31 cellular contexts compared by ENCODE assay signal in genomic region chr15:39016706-39017105, GRCh38.
A peak's percentile ranks its signal among the peaks of the same experiment; 100 is the strongest.
DNase-seq lines count a peak whose midpoint lies in the region; ATAC-seq and TF ChIP-seq lines count a peak whose summit lies in the region.
"Had no signal": no experiment of that assay in that cellular context is flagged by ENCODE, and none has a peak within 500 bp of the region (broad histone marks: within the 10 kb centered on the region; RNA-seq: fewer than 3 reads in every experiment).

No MANE protein-coding gene starts in this region.

- no peaks in the 10 kb centered on the region for H3K9me3 Mint-ChIP-seq in HFFc6
- H3K9me3 Mint-ChIP-seq: activated CD8-positive, alpha-beta T cell treated with anti-CD3 and anti-CD28 coated beads for 36 hours; activated naive CD8-positive, alpha-beta T cell treated with anti-CD3 and anti-CD28 coated beads, Interleukin-2, amount 50 U/mL, for 24 hours had no signal

- no peak overlapping the region for H2AFZ ChIP-seq in SK-N-SH (ENCODE audit: low read depth)
- H2AFZ ChIP-seq: PC-9 had no signal

- TF ChIP-seq RAD21 in SK-N-SH (IDR thresholded peaks at IDR 0.05; ENCODE audit: low read length): no peak

- H3K27ac ChIP-seq in SK-N-SH (ENCODE audit: low read depth in 2 of 2, low read length in 1 of 2): no peak overlapping the region
- H3K27ac ChIP-seq: BLaER1 treated with 17β-estradiol and CSF1 and Interleukin-3, amounts not matched to agents 10 nM and 100 nM; esophagus muscularis mucosa; PC-9; skin epidermis; upper lobe of left lung had no signal

- H3K79me2 ChIP-seq in SK-N-SH (ENCODE audit: insufficient read depth): no peaks in the 10 kb centered on the region

- TF ChIP-seq CTCF in AG10803 (conservative IDR thresholded peaks at IDR 0.05; ENCODE audit: low read length) (no peak), choroid plexus epithelial cell (conservative IDR thresholded peaks at IDR 0.05; ENCODE audit: low read depth, low read length) (no peak), HFFc6 (IDR thresholded peaks at IDR 0.05) (no peak), SK-N-SH (IDR thresholded peaks at IDR 0.05) (no peak)

- no peaks in the 10 kb centered on the region for H4K20me1 ChIP-seq in SK-N-SH (ENCODE audit: insufficient read depth)
- H4K20me1 ChIP-seq: BLaER1 treated with 17β-estradiol and CSF1 and Interleukin-3, amounts not matched to agents 10 nM and 100 nM had no signal

- no peak for TF ChIP-seq EP300 in SK-N-SH (IDR thresholded peaks at IDR 0.05; ENCODE audit: borderline replicate concordance in 1 of 2, low read depth in 1 of 2, low read length in 1 of 2)

- H3F3A ChIP-seq in SK-N-SH (replicated peaks; ENCODE audit: insufficient read depth): no peaks in the 10 kb centered on the region

- 0 out of 2 replicates have a peak, but pooled peaks cover 3% of the 10 kb centered on the region for H3K9me3 ChIP-seq in SK-N-SH
- H3K9me3 ChIP-seq: esophagus muscularis mucosa, HAP-1 had no signal

- no peak overlapping the region for H3K4me3 Mint-ChIP-seq in HFFc6
- H3K4me3 Mint-ChIP-seq: activated CD8-positive, alpha-beta T cell treated with anti-CD3 and anti-CD28 coated beads for 36 hours; activated naive CD8-positive, alpha-beta T cell treated with anti-CD3 and anti-CD28 coated beads, Interleukin-2, amount 50 U/mL, for 24 hours; IgD-negative memory B cell; T-cell had no signal

- no peak overlapping the region for H3K4me2 ChIP-seq in SK-N-SH
- H3K4me2 ChIP-seq: BLaER1 treated with 17β-estradiol and CSF1 and Interleukin-3, amounts not matched to agents 10 nM and 100 nM; PC-9 had no signal

- no peak overlapping the region for H3K27ac Mint-ChIP-seq in HFFc6
- H3K27ac Mint-ChIP-seq: activated CD8-positive, alpha-beta T cell treated with anti-CD3 and anti-CD28 coated beads for 36 hours; activated naive CD8-positive, alpha-beta T cell treated with anti-CD3 and anti-CD28 coated beads, Interleukin-2, amount 50 U/mL, for 24 hours; IgD-negative memory B cell; T-cell had no signal

- ATAC-seq in GM19452 (IDR thresholded peaks at IDR 0.05; ENCODE audit: unreplicated experiment): no peak
- ATAC-seq: activated CD8-positive, alpha-beta T cell treated with anti-CD3 and anti-CD28 coated beads for 36 hours; activated naive CD8-positive, alpha-beta T cell treated with anti-CD3 and anti-CD28 coated beads, Interleukin-2, amount 50 U/mL, for 24 hours; GM12878; T-cell had no signal

- POLR2A ChIA-PET in SK-N-SH (lab: Yijun Ruan, JAX): no interaction called here

- WGBS in SK-N-SH (ENCODE audit: low lambda C conversion rate): 86% methylated on average over 3 of the region's 3 CpGs

- H3K4me3 ChIP-seq in AG10803 (ENCODE audit: low read length) (no peak overlapping the region), choroid plexus epithelial cell (ENCODE audit: low read depth, low read length) (no peak overlapping the region), SK-N-SH (ENCODE audit: low read depth in 2 of 2, low read length in 1 of 2) (no peak overlapping the region)
- H3K4me3 ChIP-seq: BLaER1 treated with 17β-estradiol and CSF1 and Interleukin-3, amounts not matched to agents 10 nM and 100 nM; esophagus muscularis mucosa; GM12878; HAP-1; PC-9; skin epidermis; upper lobe of left lung had no signal

- no peaks in the 10 kb centered on the region for H3K9me2 ChIP-seq in SK-N-SH

- H3K4me1 ChIP-seq in SK-N-SH (ENCODE audit: control insufficient read depth in 1 of 2, insufficient read depth in 2 of 2, low read depth in 1 of 2, low read length in 1 of 2): peaks cover 0 to 3% of the 10 kb centered on the region in 2 experiments; a peak in 2 of 4 replicates
- H3K4me1 ChIP-seq: Caco-2, HAP-1, upper lobe of left lung had no signal

- H3K36me3 Mint-ChIP-seq in HFFc6 (ENCODE audit: low read depth): peaks cover 18% of the 10 kb centered on the region
- H3K36me3 Mint-ChIP-seq: IgD-negative memory B cell, T-cell had no signal

- CTCF ChIA-PET in SK-N-SH (lab: Yijun Ruan, JAX): no interaction called here

- no peaks in the 10 kb centered on the region for H3K36me3 ChIP-seq in SK-N-SH (replicated peaks in 1 of 2; ENCODE audit: control insufficient read depth in 1 of 2, insufficient read depth in 2 of 2, low read length in 1 of 2)
- H3K36me3 ChIP-seq: BLaER1 treated with 17β-estradiol and CSF1 and Interleukin-3, amounts not matched to agents 10 nM and 100 nM; esophagus muscularis mucosa; HAP-1; upper lobe of left lung had no signal

- DNase-seq in AG10803 (ENCODE audit: low read depth) (peak; percentile 59), NCI-H226 (peak; percentile 80), choroid plexus epithelial cell (ENCODE audit: low read depth) (peak; percentile 14), myocyte (ENCODE audit: low read depth) (peak; percentile 31), HFFc6 (no peak), SK-N-SH (no peak), iPS-NIHi7 (ENCODE audit: extremely low spot score) (no peak)
- DNase-seq: activated CD4-positive, alpha-beta T cell treated with anti-CD3 and anti-CD28 coated beads for 1 hour; activated CD8-positive, alpha-beta T cell treated with anti-CD3 and anti-CD28 coated beads for 36 hours; activated gamma-delta T cell treated with Interleukin-2 at 50 U/mL for 16 hours; activated naive CD8-positive, alpha-beta T cell treated with anti-CD3 and anti-CD28 coated beads, Interleukin-2, amount 50 U/mL, for 24 hours; activated T-cell treated with anti-CD3 and anti-CD28 coated beads for 4 hours; Caco-2; cortex of kidney; NCI-H1436; NCI-H2107; NCI-H510A; nucleus accumbens; PC-9; SIG-M5; stimulated activated CD4-positive, alpha-beta T cell treated with anti-CD3 and anti-CD28 coated beads, Interleukin-1b, Interleukin-23, amount 100 ng/mL, for 48 hours; substantia nigra; T-cell; upper lobe of left lung had no signal

- H3K4me1 Mint-ChIP-seq in HFFc6 (ENCODE audit: low read depth): peaks cover 17% of the 10 kb centered on the region
- H3K4me1 Mint-ChIP-seq: activated naive CD8-positive, alpha-beta T cell treated with anti-CD3 and anti-CD28 coated beads, Interleukin-2, amount 50 U/mL, for 24 hours; IgD-negative memory B cell; T-cell had no signal

- H3K27me3 Mint-ChIP-seq in HFFc6 (ENCODE audit: insufficient read depth): no peaks in the 10 kb centered on the region; the same call in 1 of the 2 replicates
- H3K27me3 Mint-ChIP-seq: IgD-negative memory B cell had no signal

- H3K27me3 ChIP-seq in SK-N-SH (ENCODE audit: insufficient read depth): no peaks in the 10 kb centered on the region
- H3K27me3 ChIP-seq: BLaER1 treated with 17β-estradiol and CSF1 and Interleukin-3, amounts not matched to agents 10 nM and 100 nM; esophagus muscularis mucosa; upper lobe of left lung had no signal

- no peak overlapping the region for H3K9ac ChIP-seq in SK-N-SH
- H3K9ac ChIP-seq: BLaER1 treated with 17β-estradiol and CSF1 and Interleukin-3, amounts not matched to agents 10 nM and 100 nM had no signal

TF ChIP-seq in SK-N-SH, 30 proteins besides CTCF, POLR2A, EP300 and RAD21:
- TF ChIP-seq NFIC (IDR thresholded peaks at IDR 0.05; ENCODE audit: borderline replicate concordance) (no peak), MAX (IDR thresholded peaks at IDR 0.05; ENCODE audit: low read depth) (no peak), JUND (IDR thresholded peaks at IDR 0.05) (no peak), FOXJ3 (CRISPR knock-in tag; IDR thresholded peaks at IDR 0.05) (no peak), RFX5 (IDR thresholded peaks at IDR 0.05; ENCODE audit: low read length) (no peak)

Comparison
In these comparisons a context has a peak if more than half of its experiments do, and no peak if none do; other contexts are left out.
1. DNase-seq: peak in AG10803 (single experiment), NCI-H226 (single experiment), choroid plexus epithelial cell (single experiment) and myocyte (single experiment); none in HFFc6 (single experiment), SK-N-SH (single experiment) and iPS-NIHi7 (single experiment).